10 cellular contexts compared by ENCODE assay signal in the genomic region with DNA sequence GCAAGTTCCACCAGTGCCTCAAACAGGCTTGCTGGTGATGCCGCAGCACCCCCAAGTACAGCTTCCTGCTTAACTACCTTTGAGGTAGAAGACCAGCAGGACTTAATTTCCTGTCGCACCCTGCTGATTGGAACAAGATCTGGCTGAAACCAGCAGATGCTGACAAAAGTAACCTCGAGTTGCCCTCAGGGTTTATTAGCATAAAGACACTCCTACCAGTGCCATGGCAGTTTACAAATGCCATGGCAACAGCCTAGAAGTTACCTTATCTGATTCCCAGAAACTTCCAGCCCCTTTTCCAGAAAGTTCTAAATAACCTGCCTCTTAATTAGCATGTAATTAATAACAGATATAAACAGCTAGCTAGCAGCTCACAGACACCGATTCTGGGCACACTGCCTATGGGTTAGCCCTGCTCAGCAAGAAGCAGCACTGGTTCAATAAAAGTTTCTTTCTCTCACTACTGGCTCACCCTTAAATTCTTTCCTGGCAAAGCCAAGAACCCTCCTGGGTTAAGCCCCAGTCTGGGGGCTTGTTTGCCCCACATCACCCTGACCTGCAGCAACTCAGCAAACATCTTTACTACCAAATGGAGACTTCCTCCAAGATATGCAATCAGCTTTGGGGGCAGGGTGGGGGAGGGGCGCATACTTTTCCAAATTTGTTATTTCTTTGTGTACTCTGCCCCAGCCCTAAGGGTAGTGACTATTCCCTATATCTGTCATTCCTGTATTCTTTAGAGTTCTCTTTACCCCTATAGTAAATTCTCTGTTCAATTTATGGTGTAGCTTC. TPM values are rescaled to one million over a fixed set of nuclear protein-coding genes. Genes with fewer than 3 reads are reported as not detected.
A peak's percentile ranks its signal among the peaks of the same experiment; 100 is the strongest.
DNase-seq lines count a peak whose midpoint lies in the region; ATAC-seq and TF ChIP-seq lines count a peak whose summit lies in the region.
"Had no signal": no experiment of that assay in that cellular context is flagged by ENCODE, and none has a peak within 500 bp of the region (broad histone marks: within the 10 kb centered on the region; RNA-seq: fewer than 3 reads in every experiment).

No MANE protein-coding gene starts in this region.

- H3K27me3 ChIP-seq in prostate gland (replicated peaks; ENCODE audit: insufficient read depth): no peaks in the 10 kb centered on the region
- H3K27me3 ChIP-seq: BLaER1 treated with 17β-estradiol and CSF1 and Interleukin-3, amounts not matched to agents 10 nM and 100 nM had no signal

- H3K9me3 ChIP-seq in prostate gland: no peaks in the 10 kb centered on the region
- H3K9me3 ChIP-seq: BLaER1 treated with 17β-estradiol and CSF1 and Interleukin-3, amounts not matched to agents 10 nM and 100 nM had no signal

- TF ChIP-seq CTCF in choroid plexus epithelial cell (conservative IDR thresholded peaks at IDR 0.05; ENCODE audit: low read depth, low read length) (no peak), prostate gland (IDR thresholded peaks at IDR 0.05) (no peak)

- no peaks in the 10 kb centered on the region for H3K36me3 ChIP-seq in prostate gland

- intact Hi-C loops in prostate gland (cut with DNase I): no loop called here

- H3K4me1 ChIP-seq in prostate gland (replicated peaks): peaks cover 3% of the 10 kb centered on the region

- TF ChIP-seq POLR2A in prostate gland (IDR thresholded peaks at IDR 0.05): no peak

- 31% methylated on average over 5 of the region's 5 CpGs for WGBS in prostate gland

- no peak for ATAC-seq in HG03108 (IDR thresholded peaks at IDR 0.05; ENCODE audit: unreplicated experiment)

- H3K4me3 ChIP-seq in choroid plexus epithelial cell (ENCODE audit: low read depth, low read length) (no peak overlapping the region), prostate gland (no peak overlapping the region)
- H3K4me3 ChIP-seq: BLaER1 treated with 17β-estradiol and CSF1 and Interleukin-3, amounts not matched to agents 10 nM and 100 nM had no signal

- DNase-seq in activated T-cell treated with anti-CD3 and anti-CD28 coated beads for 1 hour (ENCODE audit: low read depth) (peak; percentile 7), activated T-cell treated with anti-CD3 and anti-CD28 coated beads for 4 hours (no peak), T-helper 1 cell (peak in 4 of 5 donors; percentile 6 to 44 (median 15)), choroid plexus epithelial cell (ENCODE audit: low read depth) (peak; percentile 59), prostate gland (ENCODE audit: low spot score) (peak; percentile 6), HCEC 1CT (no peak), COLO668 (lab: John Stamatoyannopoulos, UW; ENCODE audit: unreplicated experiment) (no peak)
- DNase-seq: NCI-H187 treated with DMSO at 0.1 percent for 48 hours had no signal

- no peak overlapping the region for H3K27ac ChIP-seq in prostate gland
- H3K27ac ChIP-seq: BLaER1 treated with 17β-estradiol and CSF1 and Interleukin-3, amounts not matched to agents 10 nM and 100 nM had no signal

RNA-seq across cellular contexts. Expression of a gene that starts 54.2 kb away (rescaled TPM):
- 100 to 1,000 TPM in 1 of 2 donors, 10 to 100 TPM in 1; 74.3 to 230 TPM for total RNA-seq in prostate gland

Comparison
In these comparisons a context has a peak if more than half of its experiments do, and no peak if none do; other contexts are left out.
1. DNase-seq: peak in activated T-cell treated with anti-CD3 and anti-CD28 coated beads for 1 hour (single experiment), T-helper 1 cell (4 of 5), choroid plexus epithelial cell (single experiment) and prostate gland (single experiment); none in activated T-cell treated with anti-CD3 and anti-CD28 coated beads for 4 hours (single experiment), HCEC 1CT (single experiment) and COLO668 (single experiment).